In genomic region chr5:115461506-115462290, GRCh38 we compare ENCODE assay signal across 8 cellular contexts.
DNase-seq lines count a peak whose midpoint lies in the region; ATAC-seq, FAIRE-seq and TF ChIP-seq lines count a peak whose summit lies in the region.

No MANE protein-coding gene starts in this region.

- CTCF ChIA-PET in endothelial cell of umbilical vein (lab: Charles Lee), result interaction anchor here (0.6 to 1.9 kb wide), 4 partner anchors 9 to 1637 kb away, joined by 3 to 6 read pairs (median 4); no protein-coding TSS in a partner anchor

- H3K36me3 ChIP-seq in endothelial cell of umbilical vein (ENCODE audit: control insufficient read depth in 2 of 2, extremely low read depth in 1 of 2, insufficient read depth in 2 of 2, low read length in 2 of 2), result no peaks in the 10 kb centered on the region

- H3K27me3 Mint-ChIP-seq in naive thymus-derived CD8-positive, alpha-beta T cell, result peaks cover 8 to 22% (median 14%) of the 10 kb centered on the region in 5 donors

- dilution Hi-C loops in endothelial cell of umbilical vein (cut with MboI; ENCODE audit: extremely low pct_ligation_motif_present, low sequenced_read_pairs), result no loop called here

- ATAC-seq in GM21737 (IDR thresholded peaks at IDR 0.05; ENCODE audit: unreplicated experiment) (no peak), GM18519 (IDR thresholded peaks at IDR 0.05; ENCODE audit: low FRiP score, unreplicated experiment) (no peak)
- ATAC-seq in naive thymus-derived CD8-positive, alpha-beta T cell, result no peak

- H3K27ac ChIP-seq in endothelial cell of umbilical vein (ENCODE audit: insufficient read depth, low read depth, low read length), result peak overlapping the region; percentile 72

- no peaks in the 10 kb centered on the region for H4K20me1 ChIP-seq in endothelial cell of umbilical vein (replicated peaks; ENCODE audit: control insufficient read depth, extremely low read depth, insufficient read depth, low read length)

- FAIRE-seq in endothelial cell of umbilical vein (lab: Jason Lieb, UNC), result peak; percentile 76

- no peaks in the 10 kb centered on the region for H3K27me3 ChIP-seq in endothelial cell of umbilical vein (ENCODE audit: control insufficient read depth in 2 of 2, insufficient read depth in 2 of 2, low read length in 2 of 2)

- no peaks in the 10 kb centered on the region for H3K36me3 Mint-ChIP-seq in naive thymus-derived CD8-positive, alpha-beta T cell

- no peaks in the 10 kb centered on the region for H3K79me2 ChIP-seq in endothelial cell of umbilical vein (ENCODE audit: control insufficient read depth, insufficient read depth, low read length)

- TF ChIP-seq CTCF in endothelial cell of umbilical vein (IDR thresholded peaks at IDR 0.05; ENCODE audit: extremely low read depth in 1 of 2, insufficient read depth in 1 of 2, low read depth in 1 of 2, low read length in 2 of 2), result no peak

- peak; percentile 58 for DNase-seq in stimulated activated CD4-positive, alpha-beta T cell treated with anti-CD3 and anti-CD28 coated beads, Interleukin-15, amount 100 ng/mL, for 24 hours
- DNase-seq in stimulated activated CD4-positive, alpha-beta T cell treated with anti-CD3 and anti-CD28 coated beads, Interleukin-12 subunit alpha, Interleukin-12 subunit beta, amount 100 ng/mL, for 4 hours, result no peak
- DNase-seq in LoVo (ENCODE audit: low spot score) (peak; percentile 71), endothelial cell of umbilical vein (ENCODE audit: low read depth, low spot score) (peak; percentile 53), NCI-H128 (lab: John Stamatoyannopoulos, UW; ENCODE audit: unreplicated experiment) (no peak)
- DNase-seq in naive thymus-derived CD8-positive, alpha-beta T cell, result no peak

- POLR2A ChIA-PET in endothelial cell of umbilical vein (lab: Charles Lee), result no interaction called here
- POLR2A ChIA-PET in naive thymus-derived CD8-positive, alpha-beta T cell (lab: Charles Lee), result no interaction called here

- TF ChIP-seq POLR2A in endothelial cell of umbilical vein (IDR thresholded peaks at IDR 0.05; ENCODE audit: low read depth, low read length), result no peak

- no peak overlapping the region for H3K9ac ChIP-seq in endothelial cell of umbilical vein (replicated peaks; ENCODE audit: extremely low read depth, insufficient read depth, low read length)

- H3K4me3 ChIP-seq in endothelial cell of umbilical vein (replicated peaks in 1 of 3; ENCODE audit: insufficient read depth in 1 of 3, low read depth in 1 of 3, low read length in 3 of 3), result no peak overlapping the region

- H3K4me3 Mint-ChIP-seq in naive thymus-derived CD8-positive, alpha-beta T cell, result no peak overlapping the region

- BruUV-seq in endothelial cell of umbilical vein (replicated peaks; lab: Mats Ljungman, UMichigan), result no TSS peak

- no peaks in the 10 kb centered on the region for H3K9me3 Mint-ChIP-seq in naive thymus-derived CD8-positive, alpha-beta T cell

- peaks cover 32% of the 10 kb centered on the region for H3K4me1 ChIP-seq in endothelial cell of umbilical vein (ENCODE audit: control insufficient read depth, extremely low read depth, insufficient read depth, low read length)

- H2AFZ ChIP-seq in endothelial cell of umbilical vein (ENCODE audit: low read depth, low read length), result peak overlapping the region; percentile 64

- no peak overlapping the region for H3K27ac Mint-ChIP-seq in naive thymus-derived CD8-positive, alpha-beta T cell

- peak overlapping the region; percentile 33 for H3K4me2 ChIP-seq in endothelial cell of umbilical vein (ENCODE audit: insufficient read depth, low read length)

- H3K4me1 Mint-ChIP-seq in naive thymus-derived CD8-positive, alpha-beta T cell, result no peaks in the 10 kb centered on the region

- no peaks in the 10 kb centered on the region for H3K9me3 ChIP-seq in endothelial cell of umbilical vein (replicated peaks; ENCODE audit: control insufficient read depth, insufficient read depth, low read length)

- H3K9me1 ChIP-seq in endothelial cell of umbilical vein (replicated peaks; ENCODE audit: control insufficient read depth, extremely low read depth, insufficient read depth, low read length), result no peaks in the 10 kb centered on the region

- intact Hi-C loops in endothelial cell of umbilical vein (cut with micrococcal nuclease), result loop anchor here (5.0 kb wide), 2 partner anchors 114 to 126 kb away; no protein-coding TSS in a partner anchor

TF ChIP-seq in endothelial cell of umbilical vein, 7 proteins besides CTCF, POLR2A, EP300 and RAD21:
- TF ChIP-seq GATA2 (IDR thresholded peaks at IDR 0.05; ENCODE audit: insufficient read depth, insufficient read length, low read depth, low read length) (peak; percentile 19), FOS (IDR thresholded peaks at IDR 0.05; ENCODE audit: borderline replicate concordance, insufficient read depth, low read length) (peak; percentile 79), MYC (IDR thresholded peaks at IDR 0.05; ENCODE audit: low read depth, low read length) (no peak), JUN (IDR thresholded peaks at IDR 0.05; ENCODE audit: borderline replicate concordance, insufficient read depth, insufficient read length, low read depth) (no peak), POLR2AphosphoS5 (IDR thresholded peaks at IDR 0.05; ENCODE audit: insufficient read depth, low read depth, low read length) (no peak)

Comparison
In these comparisons a context has a peak if more than half of its experiments do, and no peak if none do; other contexts are left out.
1. DNase-seq: peak in stimulated activated CD4-positive, alpha-beta T cell treated with anti-CD3 and anti-CD28 coated beads, Interleukin-15, amount 100 ng/mL, for 24 hours (single experiment), LoVo (single experiment) and endothelial cell of umbilical vein (single experiment); none in stimulated activated CD4-positive, alpha-beta T cell treated with anti-CD3 and anti-CD28 coated beads, Interleukin-12 subunit alpha, Interleukin-12 subunit beta, amount 100 ng/mL, for 4 hours (single experiment), NCI-H128 (single experiment) and naive thymus-derived CD8-positive, alpha-beta T cell (0 of 10).